Comparison of ENCODE assay signal across 2 cellular contexts in genomic region chr9:137020771-137021573, GRCh38.
TF ChIP-seq lines count a peak whose summit lies in the region.

No MANE protein-coding gene starts in this region.

TF ChIP-seq in HEK293, 187 proteins besides CTCF, POLR2A, EP300 and RAD21:
- TF ChIP-seq ZSCAN4 (tag by site-specific recombination; IDR thresholded peaks at IDR 0.05), result no peak
- peak; percentile 52 for TF ChIP-seq EGR2 (tag by site-specific recombination; IDR thresholded peaks at IDR 0.05; ENCODE audit: low read depth)
- no peak for TF ChIP-seq ZNF138 (tag by site-specific recombination; IDR thresholded peaks at IDR 0.05; ENCODE audit: borderline replicate concordance)
- TF ChIP-seq ZNF600 (tag by site-specific recombination; IDR thresholded peaks at IDR 0.05), result peak; percentile 29; the same call in 1 of the 2 replicates
- no peak for TF ChIP-seq ZNF311 (tag by site-specific recombination; IDR thresholded peaks at IDR 0.05; ENCODE audit: borderline replicate concordance)
- TF ChIP-seq PRDM6 (tag by site-specific recombination; IDR thresholded peaks at IDR 0.05), result no peak
- TF ChIP-seq GLIS2 (tag by site-specific recombination; IDR thresholded peaks at IDR 0.05), result 0 out of 2 replicates have a peak, but pooled peaks have one; percentile 25
- TF ChIP-seq ZFHX2 (tag by site-specific recombination; conservative IDR thresholded peaks at IDR 0.05), result peak; percentile 77
- TF ChIP-seq RBAK (tag by site-specific recombination; IDR thresholded peaks at IDR 0.05), result no peak
- TF ChIP-seq, protein P1, sequence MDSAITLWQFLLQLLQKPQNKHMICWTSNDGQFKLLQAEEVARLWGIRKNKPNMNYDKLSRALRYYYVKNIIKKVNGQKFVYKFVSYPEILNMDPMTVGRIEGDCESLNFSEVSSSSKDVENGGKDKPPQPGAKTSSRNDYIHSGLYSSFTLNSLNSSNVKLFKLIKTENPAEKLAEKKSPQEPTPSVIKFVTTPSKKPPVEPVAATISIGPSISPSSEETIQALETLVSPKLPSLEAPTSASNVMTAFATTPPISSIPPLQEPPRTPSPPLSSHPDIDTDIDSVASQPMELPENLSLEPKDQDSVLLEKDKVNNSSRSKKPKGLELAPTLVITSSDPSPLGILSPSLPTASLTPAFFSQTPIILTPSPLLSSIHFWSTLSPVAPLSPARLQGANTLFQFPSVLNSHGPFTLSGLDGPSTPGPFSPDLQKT (IDR thresholded peaks at IDR 0.05; ENCODE audit: borderline replicate concordance, low read depth, low read length), result no peak
- TF ChIP-seq, protein P2, sequence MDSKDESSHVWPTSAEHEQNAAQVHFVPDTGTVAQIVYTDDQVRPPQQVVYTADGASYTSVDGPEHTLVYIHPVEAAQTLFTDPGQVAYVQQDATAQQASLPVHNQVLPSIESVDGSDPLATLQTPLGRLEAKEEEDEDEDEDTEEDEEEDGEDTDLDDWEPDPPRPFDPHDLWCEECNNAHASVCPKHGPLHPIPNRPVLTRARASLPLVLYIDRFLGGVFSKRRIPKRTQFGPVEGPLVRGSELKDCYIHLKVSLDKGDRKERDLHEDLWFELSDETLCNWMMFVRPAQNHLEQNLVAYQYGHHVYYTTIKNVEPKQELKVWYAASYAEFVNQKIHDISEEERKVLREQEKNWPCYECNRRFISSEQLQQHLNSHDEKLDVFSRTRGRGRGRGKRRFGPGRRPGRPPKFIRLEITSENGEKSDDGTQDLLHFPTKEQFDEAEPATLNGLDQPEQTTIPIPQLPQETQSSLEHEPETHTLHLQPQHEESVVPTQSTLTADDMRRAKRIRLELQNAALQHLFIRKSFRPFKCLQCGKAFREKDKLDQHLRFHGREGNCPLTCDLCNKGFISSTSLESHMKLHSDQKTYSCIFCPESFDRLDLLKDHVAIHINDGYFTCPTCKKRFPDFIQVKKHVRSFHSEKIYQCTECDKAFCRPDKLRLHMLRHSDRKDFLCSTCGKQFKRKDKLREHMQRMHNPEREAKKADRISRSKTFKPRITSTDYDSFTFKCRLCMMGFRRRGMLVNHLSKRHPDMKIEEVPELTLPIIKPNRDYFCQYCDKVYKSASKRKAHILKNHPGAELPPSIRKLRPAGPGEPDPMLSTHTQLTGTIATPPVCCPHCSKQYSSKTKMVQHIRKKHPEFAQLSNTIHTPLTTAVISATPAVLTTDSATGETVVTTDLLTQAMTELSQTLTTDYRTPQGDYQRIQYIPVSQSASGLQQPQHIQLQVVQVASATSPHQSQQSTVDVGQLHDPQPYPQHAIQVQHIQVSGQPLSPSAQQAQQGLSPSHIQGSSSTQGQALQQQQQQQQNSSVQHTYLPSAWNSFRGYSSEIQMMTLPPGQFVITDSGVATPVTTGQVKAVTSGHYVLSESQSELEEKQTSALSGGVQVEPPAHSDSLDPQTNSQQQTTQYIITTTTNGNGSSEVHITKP (tag by site-specific recombination; IDR thresholded peaks at IDR 0.05), result no peak
- no peak for TF ChIP-seq SETDB1 (IDR thresholded peaks at IDR 0.05; ENCODE audit: insufficient read length, low read length)
- no peak for TF ChIP-seq SP3 (tag by site-specific recombination; IDR thresholded peaks at IDR 0.05)
- TF ChIP-seq ZNF184 (tag by site-specific recombination; IDR thresholded peaks at IDR 0.05), result no peak
- no peak for TF ChIP-seq ZNF660 (tag by site-specific recombination; IDR thresholded peaks at IDR 0.05)
- TF ChIP-seq, protein P3, sequence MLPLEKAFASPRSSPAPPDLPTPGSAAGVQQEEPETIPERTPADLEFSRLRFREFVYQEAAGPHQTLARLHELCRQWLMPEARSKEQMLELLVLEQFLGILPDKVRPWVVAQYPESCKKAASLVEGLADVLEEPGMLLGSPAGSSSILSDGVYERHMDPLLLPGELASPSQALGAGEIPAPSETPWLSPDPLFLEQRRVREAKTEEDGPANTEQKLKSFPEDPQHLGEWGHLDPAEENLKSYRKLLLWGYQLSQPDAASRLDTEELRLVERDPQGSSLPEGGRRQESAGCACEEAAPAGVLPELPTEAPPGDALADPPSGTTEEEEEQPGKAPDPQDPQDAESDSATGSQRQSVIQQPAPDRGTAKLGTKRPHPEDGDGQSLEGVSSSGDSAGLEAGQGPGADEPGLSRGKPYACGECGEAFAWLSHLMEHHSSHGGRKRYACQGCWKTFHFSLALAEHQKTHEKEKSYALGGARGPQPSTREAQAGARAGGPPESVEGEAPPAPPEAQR (tag by site-specific recombination; IDR thresholded peaks at IDR 0.05), result no peak

TF ChIP-seq in H1, 55 proteins besides CTCF, POLR2A, EP300 and RAD21:
- TF ChIP-seq SRF (IDR thresholded peaks at IDR 0.05; ENCODE audit: low read depth, low read length), result no peak
- TF ChIP-seq EGR1 (IDR thresholded peaks at IDR 0.05; ENCODE audit: borderline replicate concordance, low read depth, low read length), result no peak
- no peak for TF ChIP-seq SP2 (IDR thresholded peaks at IDR 0.05; ENCODE audit: low read length)
- no peak for TF ChIP-seq RXRA (IDR thresholded peaks at IDR 0.05; ENCODE audit: insufficient read depth, low read depth, low read length)
- TF ChIP-seq HDAC6 (IDR thresholded peaks at IDR 0.05; ENCODE audit: low read depth, low read length), result no peak
- TF ChIP-seq MAFK (IDR thresholded peaks at IDR 0.05; ENCODE audit: low read depth, low read length), result no peak
- TF ChIP-seq CBX5 (IDR thresholded peaks at IDR 0.05; ENCODE audit: low read depth, low read length), result no peak
- TF ChIP-seq CEBPB (IDR thresholded peaks at IDR 0.05; ENCODE audit: low read depth, low read length), result no peak
- TF ChIP-seq GTF2F1 (IDR thresholded peaks at IDR 0.05; ENCODE audit: borderline replicate concordance, low read depth, low read length), result no peak
- no peak for TF ChIP-seq RNF2 (IDR thresholded peaks at IDR 0.05; ENCODE audit: borderline replicate concordance, low read depth, low read length, missing control alignments, poor library complexity, severe bottlenecking)
- TF ChIP-seq JUND (IDR thresholded peaks at IDR 0.05; ENCODE audit: low read length), result no peak
- TF ChIP-seq ASH2L (IDR thresholded peaks at IDR 0.05; ENCODE audit: low read length), result no peak
- TF ChIP-seq MAX (IDR thresholded peaks at IDR 0.05), result no peak
- TF ChIP-seq SIX5 (IDR thresholded peaks at IDR 0.05; ENCODE audit: low read depth, low read length), result no peak
- TF ChIP-seq USF2 (IDR thresholded peaks at IDR 0.05; ENCODE audit: low read length), result no peak
- TF ChIP-seq TCF12 (IDR thresholded peaks at IDR 0.05; ENCODE audit: low read depth, low read length), result no peak
- TF ChIP-seq JUN (IDR thresholded peaks at IDR 0.05; ENCODE audit: low read depth, low read length), result no peak
- TF ChIP-seq ZNF274 (IDR thresholded peaks at IDR 0.05; ENCODE audit: borderline replicate concordance, extremely low read depth, low read length), result no peak
TF ChIP-seq in H1: peak in this region for 0.
